In the genomic region with DNA sequence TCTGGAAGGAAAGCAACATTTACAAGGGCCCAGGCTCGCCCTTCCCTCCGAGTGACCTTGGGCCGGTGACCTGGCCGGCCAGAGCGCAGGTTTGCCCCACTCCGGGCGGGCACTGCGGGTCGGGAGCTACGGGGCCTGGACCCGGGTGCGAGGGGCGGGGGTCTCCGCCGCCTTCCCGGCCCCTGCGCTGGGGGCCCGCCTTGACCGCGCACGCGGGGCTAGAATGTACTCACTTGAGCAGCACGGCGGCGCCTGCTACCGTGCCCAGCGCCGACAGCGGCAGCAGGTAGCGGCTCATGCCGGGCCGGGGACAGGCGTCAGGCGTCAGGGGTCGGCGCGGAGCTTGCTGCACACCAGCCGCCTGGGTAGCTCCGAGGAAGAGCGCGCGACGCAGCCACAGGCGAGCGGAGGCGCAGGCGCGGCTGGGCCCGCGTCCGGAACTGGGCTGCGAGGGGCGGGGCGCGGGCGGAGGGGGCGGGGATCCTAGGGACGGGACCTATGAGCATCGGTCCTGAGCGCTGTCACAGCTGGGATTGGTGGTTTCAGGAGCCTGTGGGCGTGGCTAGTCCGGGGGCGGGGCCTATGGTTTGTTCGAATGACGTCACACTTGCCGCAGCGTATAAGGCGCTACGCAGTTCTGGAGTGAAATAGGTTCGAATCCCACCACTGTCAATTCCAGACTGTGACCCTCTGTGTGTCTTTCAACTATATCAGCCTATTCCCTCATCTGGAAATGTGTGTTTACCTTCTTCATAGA, we compare ENCODE assay signal across 8 cellular contexts. TPM values are rescaled to one million over a fixed set of nuclear protein-coding genes. Genes with fewer than 3 reads are reported as not detected.
A peak's percentile ranks its signal among the peaks of the same experiment; 100 is the strongest.
DNase-seq lines count a peak whose midpoint lies in the region; ATAC-seq and TF ChIP-seq lines count a peak whose summit lies in the region.

TSS of gene RDH13 (minus strand) at position 414 of the 757 bp plus-strand sequence. CDS start at position 298, 116 bp downstream.

- H3K4me3 ChIP-seq in SJCRH30 (peak within 1 kb of the TSS; percentile 72), neural progenitor cell (peak within 1 kb of the TSS; percentile 70), stomach (peak within 1 kb of the TSS; percentile 74 to 93 (median 80))

- peaks cover 4% of the 10 kb centered on the region for H4K20me1 ChIP-seq in neural progenitor cell (ENCODE audit: low read depth)

- no peaks in the 10 kb centered on the region for H3K9me3 Mint-ChIP-seq in neural progenitor cell

- H3K9me3 ChIP-seq in SJCRH30 (replicated peaks): no peaks in the 10 kb centered on the region
- no peaks in the 10 kb centered on the region for H3K9me3 ChIP-seq in neural progenitor cell (ENCODE audit: low read depth)
- H3K9me3 ChIP-seq in stomach: no peaks in the 10 kb centered on the region

- H3K36me3 Mint-ChIP-seq in neural progenitor cell: peaks cover 3% of the 10 kb centered on the region

- H3K4me3 Mint-ChIP-seq in neural progenitor cell: peak within 1 kb of the TSS; percentile 90

- H3K27ac Mint-ChIP-seq in neural progenitor cell: no peak within 1 kb of the TSS

- H3K27ac ChIP-seq in SJCRH30 (peak within 1 kb of the TSS; percentile 19; the same call in 1 of the 2 replicates), foreskin keratinocyte (no peak within 1 kb of the TSS), neural progenitor cell (no peak within 1 kb of the TSS), stomach (peak within 1 kb of the TSS; percentile 78 to 85 (median 84))

- ATAC-seq in foreskin keratinocyte: peak; percentile 99

- H3K36me3 ChIP-seq in SJCRH30 (peaks cover 5% of the 10 kb centered on the region; the same call in 1 of the 2 replicates), neural progenitor cell (no peaks in the 10 kb centered on the region), stomach (peaks cover 13 to 23% (median 16%) of the 10 kb centered on the region in 4 donors)

- peaks cover 7% of the 10 kb centered on the region for H3F3A ChIP-seq in neural progenitor cell (ENCODE audit: low read depth)

- no peak for TF ChIP-seq EP300 in stomach (IDR thresholded peaks at IDR 0.05)

- H3K27me3 ChIP-seq in SJCRH30: no peaks in the 10 kb centered on the region
- H3K27me3 ChIP-seq in foreskin keratinocyte: peaks cover 24% of the 10 kb centered on the region
- H3K27me3 ChIP-seq in neural progenitor cell: peaks cover 59% of the 10 kb centered on the region
- H3K27me3 ChIP-seq in stomach: peaks cover 0 to 21% (median 0%) of the 10 kb centered on the region in 3 donors

- intact Hi-C loops in stomach (cut with DNase I; ENCODE audit: low total_unique reads): no loop called here

- H3K27me3 Mint-ChIP-seq in neural progenitor cell (ENCODE audit: insufficient read depth, low read depth): peaks cover 37% of the 10 kb centered on the region

- peak within 1 kb of the TSS; percentile 80 for H2AFZ ChIP-seq in neural progenitor cell (replicated peaks)

- 1 to 2% (median 1%) methylated on average over 23 to 70 of the region's 70 CpGs for WGBS in stomach, 5 donors

- H3K4me2 ChIP-seq in neural progenitor cell: peak within 1 kb of the TSS; percentile 97

- no peaks in the 10 kb centered on the region for H3K79me2 ChIP-seq in neural progenitor cell (ENCODE audit: low read depth)

- H3K4me1 ChIP-seq in SJCRH30: no peaks in the 10 kb centered on the region
- peaks cover 4% of the 10 kb centered on the region for H3K4me1 ChIP-seq in foreskin keratinocyte
- H3K4me1 ChIP-seq in neural progenitor cell: no peaks in the 10 kb centered on the region
- H3K4me1 ChIP-seq in stomach: peaks cover 9 to 24% (median 19%) of the 10 kb centered on the region in 4 donors

- peaks cover 2% of the 10 kb centered on the region for H3K4me1 Mint-ChIP-seq in neural progenitor cell

- peak; percentile 93 for DNase-seq in ELR (ENCODE audit: low read depth)
- DNase-seq in HCEC 1CT: peak; percentile 72
- DNase-seq in MV-4-11 (lab: John Stamatoyannopoulos, UW): peak; percentile 99
- DNase-seq in SJCRH30: peak; percentile 98 to 99
- DNase-seq in activated gamma-delta T cell (lab: John Stamatoyannopoulos, UW): peak; percentile 95
- peak in 1 of 2 donors; percentile 84 for DNase-seq in foreskin keratinocyte
- peak; percentile 97 for DNase-seq in neural progenitor cell (ENCODE audit: low spot score)
- peak; percentile 97 for DNase-seq in stomach

- TF ChIP-seq POLR2A in stomach (IDR thresholded peaks at IDR 0.05): no peak

- no peak within 1 kb of the TSS for H3K9ac ChIP-seq in neural progenitor cell

- no peak for TF ChIP-seq CTCF in foreskin keratinocyte (conservative IDR thresholded peaks at IDR 0.05)
- no peak for TF ChIP-seq CTCF in neural progenitor cell (IDR thresholded peaks at IDR 0.05)
- TF ChIP-seq CTCF in stomach (IDR thresholded peaks at IDR 0.05): no peak

RNA-seq across cellular contexts. Expression of gene RDH13, which starts in this region (rescaled TPM):
- 29.9 and 30.5 TPM in 2 replicates for total RNA-seq in SJCRH30 (2014; rRNA removed; shearing (Covaris generic))
- total RNA-seq in foreskin keratinocyte: 12.4 and 17.2 TPM in 2 replicates
- 9.6 and 13.7 TPM in 2 replicates for polyA plus RNA-seq in foreskin keratinocyte
- total RNA-seq in neural progenitor cell (ENCODE audit: low replicate concordance): 9.0 and 9.4 TPM in 2 replicates
- total RNA-seq in stomach: 100 to 1,000 TPM in 1 of 5 donors, 10 to 100 TPM in 4; 20.6 to 124 (median 28.8) TPM
- polyA plus RNA-seq in stomach: 10 to 100 TPM; 13.1 to 22.0 (median 20.3) TPM

Comparison
In these comparisons a context has a peak if more than half of its experiments do, and no peak if none do; other contexts are left out.
1. H3K27ac ChIP-seq: peak in SJCRH30 (single experiment) and stomach (5 of 5); none in foreskin keratinocyte (single experiment) and neural progenitor cell (single experiment).
2. Peak in every context shown above with its lines, with median percentiles within 50 percentile points of each other: H3K4me3 ChIP-seq.